Comparison of ENCODE assay signal across 3 cellular contexts in the genomic region with DNA sequence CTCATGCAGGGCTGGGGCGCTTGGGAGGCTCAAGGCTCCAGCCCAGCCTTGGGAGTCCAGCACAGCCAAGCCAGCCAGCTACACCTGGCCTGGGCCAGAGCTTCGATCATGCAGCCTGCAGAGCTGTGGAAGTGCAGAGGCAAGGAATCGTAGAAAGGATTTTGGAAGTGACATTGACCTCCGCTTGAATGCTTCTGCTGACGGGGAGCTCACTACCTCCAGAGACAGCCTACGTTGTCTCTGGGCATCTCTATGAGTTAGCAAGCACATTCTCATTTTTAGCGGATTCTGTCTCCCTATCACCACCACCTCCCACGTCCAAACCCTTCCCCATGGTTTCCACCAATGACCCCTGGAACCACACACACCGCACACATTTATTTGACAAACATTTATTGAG.
TF ChIP-seq lines count a peak whose summit lies in the region.

No MANE protein-coding gene starts in this region.

TF ChIP-seq in IMR-90, 13 proteins besides CTCF, POLR2A, EP300 and RAD21:
- TF ChIP-seq RFX5 (IDR thresholded peaks at IDR 0.05; ENCODE audit: low read depth, low read length) (no peak), BHLHE40 (IDR thresholded peaks at IDR 0.05; ENCODE audit: low read depth, low read length) (no peak), SMC3 (IDR thresholded peaks at IDR 0.05; ENCODE audit: low read depth, low read length) (no peak), CEBPB (IDR thresholded peaks at IDR 0.05; ENCODE audit: low read depth, low read length) (no peak), CHD1 (IDR thresholded peaks at IDR 0.05; ENCODE audit: low read depth, low read length) (no peak), RCOR1 (IDR thresholded peaks at IDR 0.05; ENCODE audit: insufficient replicate concordance, low read length) (no peak), MAFK (IDR thresholded peaks at IDR 0.05; ENCODE audit: low read depth, low read length) (no peak), MAZ (IDR thresholded peaks at IDR 0.05; ENCODE audit: borderline replicate concordance, low read depth, low read length) (no peak), NFE2L2 (IDR thresholded peaks at IDR 0.05; ENCODE audit: low read depth, low read length) (no peak), FOS (IDR thresholded peaks at IDR 0.05; ENCODE audit: low read depth, low read length) (no peak)
- TF ChIP-seq, protein P1, sequence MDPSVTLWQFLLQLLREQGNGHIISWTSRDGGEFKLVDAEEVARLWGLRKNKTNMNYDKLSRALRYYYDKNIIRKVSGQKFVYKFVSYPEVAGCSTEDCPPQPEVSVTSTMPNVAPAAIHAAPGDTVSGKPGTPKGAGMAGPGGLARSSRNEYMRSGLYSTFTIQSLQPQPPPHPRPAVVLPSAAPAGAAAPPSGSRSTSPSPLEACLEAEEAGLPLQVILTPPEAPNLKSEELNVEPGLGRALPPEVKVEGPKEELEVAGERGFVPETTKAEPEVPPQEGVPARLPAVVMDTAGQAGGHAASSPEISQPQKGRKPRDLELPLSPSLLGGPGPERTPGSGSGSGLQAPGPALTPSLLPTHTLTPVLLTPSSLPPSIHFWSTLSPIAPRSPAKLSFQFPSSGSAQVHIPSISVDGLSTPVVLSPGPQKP (IDR thresholded peaks at IDR 0.05; ENCODE audit: borderline replicate concordance, low read depth, low read length) = no peak
- TF ChIP-seq, protein P2, sequence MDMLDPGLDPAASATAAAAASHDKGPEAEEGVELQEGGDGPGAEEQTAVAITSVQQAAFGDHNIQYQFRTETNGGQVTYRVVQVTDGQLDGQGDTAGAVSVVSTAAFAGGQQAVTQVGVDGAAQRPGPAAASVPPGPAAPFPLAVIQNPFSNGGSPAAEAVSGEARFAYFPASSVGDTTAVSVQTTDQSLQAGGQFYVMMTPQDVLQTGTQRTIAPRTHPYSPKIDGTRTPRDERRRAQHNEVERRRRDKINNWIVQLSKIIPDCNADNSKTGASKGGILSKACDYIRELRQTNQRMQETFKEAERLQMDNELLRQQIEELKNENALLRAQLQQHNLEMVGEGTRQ (IDR thresholded peaks at IDR 0.05; ENCODE audit: low read depth, low read length) = no peak

TF ChIP-seq in K562, 482 proteins besides CTCF, POLR2A, EP300 and RAD21:
- TF ChIP-seq KDM1A (IDR thresholded peaks at IDR 0.05) (0 out of 4 replicates have a peak, but pooled peaks of 1 of the 2 experiments have one; percentile 35), XRCC3 (IDR thresholded peaks at IDR 0.05) (no peak), RCOR1 (IDR thresholded peaks at IDR 0.05; ENCODE audit: borderline replicate concordance in 1 of 2, low read depth in 2 of 2, low read length in 2 of 2) (0 out of 4 replicates have a peak, but pooled peaks of 1 of the 2 experiments have one; percentile 22), RBM25 (IDR thresholded peaks at IDR 0.05; ENCODE audit: low read depth, low read length, severe bottlenecking) (peak; percentile 84), CHD4 (IDR thresholded peaks at IDR 0.05; ENCODE audit: insufficient read depth, insufficient replicate concordance, low read depth, low read length, poor library complexity, severe bottlenecking) (no peak), ZNF274 (IDR thresholded peaks at IDR 0.05; ENCODE audit: borderline replicate concordance, low read depth, low read length) (no peak), ZNF316 (IDR thresholded peaks at IDR 0.05) (no peak), BCOR (IDR thresholded peaks at IDR 0.05) (peak; percentile 74), ZFP36 (IDR thresholded peaks at IDR 0.05; ENCODE audit: low read depth, low read length, partially characterized antibody) (peak; percentile 50)

TF ChIP-seq in HepG2, 621 proteins besides CTCF, POLR2A, EP300 and RAD21:
- TF ChIP-seq ZMYM3 (CRISPR knock-in tag; IDR thresholded peaks at IDR 0.05) = peak; percentile 48; the same call in 1 of the 2 replicates
- TF ChIP-seq, protein P3, sequence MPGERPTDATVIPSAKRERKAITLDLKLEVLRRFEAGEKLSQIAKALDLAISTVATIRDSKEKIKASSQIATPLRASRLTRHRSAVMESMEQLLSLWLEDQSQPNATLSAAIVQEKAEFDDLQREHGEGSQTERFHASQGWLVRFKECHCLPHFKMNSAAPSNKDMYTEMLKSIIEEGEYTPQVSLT (CRISPR knock-in tag; IDR thresholded peaks at IDR 0.05; ENCODE audit: borderline replicate concordance, low read depth) = no peak
